8 cellular contexts compared by ENCODE assay signal in the genomic region with DNA sequence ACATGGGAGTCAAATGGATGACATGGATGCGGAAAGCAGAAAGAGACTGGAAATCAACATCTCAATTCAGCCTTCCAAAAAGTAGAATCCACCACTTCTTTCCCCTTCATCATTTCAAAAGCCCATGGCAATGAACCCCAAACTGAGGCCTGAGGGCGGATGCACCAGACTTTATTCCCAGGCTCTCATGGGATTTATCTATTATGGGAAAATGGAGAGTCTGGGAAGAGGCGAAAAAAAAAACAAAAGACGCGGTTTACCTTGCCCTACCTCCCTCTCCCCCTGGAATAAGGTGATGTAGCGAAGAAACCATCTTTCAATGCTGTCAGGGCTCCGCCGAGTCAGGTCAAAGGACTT. TPM values are rescaled to one million over a fixed set of nuclear protein-coding genes. Genes with fewer than 3 reads are reported as not detected.
DNase-seq lines count a peak whose midpoint lies in the region; ATAC-seq, FAIRE-seq and TF ChIP-seq lines count a peak whose summit lies in the region.

No MANE protein-coding gene starts in this region.

- peaks cover 0 to 3% (median under 1%) of the 10 kb centered on the region in 7 donors for H3K9me3 Mint-ChIP-seq in CD4-positive, CD25-positive, alpha-beta regulatory T cell
- peaks cover 4% of the 10 kb centered on the region for H3K9me3 Mint-ChIP-seq in neural progenitor cell

- no peak overlapping the region for H3K23ac ChIP-seq in H1 (ENCODE audit: insufficient read length)

- H3K4me3 ChIP-seq in CD4-positive, CD25-positive, alpha-beta regulatory T cell (ENCODE audit: low read depth, low read length) = peak overlapping the region; percentile 95
- peak overlapping the region; percentile 62 to 88 (median 76) for H3K4me3 ChIP-seq in H1 (ENCODE audit: extremely low read depth in 1 of 4, insufficient read depth in 2 of 4, low read depth in 3 of 4, low read length in 4 of 4)
- peak overlapping the region; percentile 52 for H3K4me3 ChIP-seq in neural progenitor cell

- no peak overlapping the region for H2BK5ac ChIP-seq in H1 (ENCODE audit: low read depth, low read length)

- peaks cover 32% of the 10 kb centered on the region for H3K4me1 ChIP-seq in CD4-positive, CD25-positive, alpha-beta regulatory T cell (ENCODE audit: control insufficient read depth, insufficient read depth, low read length, poor library complexity, severe bottlenecking)
- H3K4me1 ChIP-seq in H1 (replicated peaks in 1 of 4; ENCODE audit: control insufficient read depth in 3 of 4, insufficient read depth in 4 of 4, low read length in 3 of 4) = no peaks in the 10 kb centered on the region; a peak in 1 of 7 replicates
- peaks cover 7% of the 10 kb centered on the region for H3K4me1 ChIP-seq in neural progenitor cell

- H3K56ac ChIP-seq in H1 (replicated peaks; ENCODE audit: insufficient read length, low read depth, low read length) = no peak overlapping the region

- no peak for TF ChIP-seq POLR2A in H1 (IDR thresholded peaks at IDR 0.05; ENCODE audit: control extremely low read depth in 1 of 2, low read depth in 2 of 2, low read length in 2 of 2)

- FAIRE-seq in H1 (lab: Jason Lieb, UNC) = no peak

- H3K4me1 Mint-ChIP-seq in CD4-positive, CD25-positive, alpha-beta regulatory T cell = peaks cover 28 to 65% (median 57%) of the 10 kb centered on the region in 4 donors
- H3K4me1 Mint-ChIP-seq in neural progenitor cell = peaks cover 19% of the 10 kb centered on the region

- H3K79me1 ChIP-seq in H1 (ENCODE audit: low read depth, low read length) = no peaks in the 10 kb centered on the region

- no peak overlapping the region for H3K18ac ChIP-seq in H1 (ENCODE audit: extremely low read depth, low read length)

- H2AK5ac ChIP-seq in H1 (ENCODE audit: low read depth, low read length) = no peak overlapping the region

- peaks cover 1% of the 10 kb centered on the region for H3K27me3 ChIP-seq in CD4-positive, CD25-positive, alpha-beta regulatory T cell (ENCODE audit: control insufficient read depth, insufficient read depth, low read length)
- H3K27me3 ChIP-seq in H1 (replicated peaks in 1 of 4; ENCODE audit: control insufficient read depth in 3 of 4, extremely low read depth in 1 of 4, insufficient read depth in 3 of 4, low read length in 3 of 4) = no peaks in the 10 kb centered on the region
- no peaks in the 10 kb centered on the region for H3K27me3 ChIP-seq in neural progenitor cell

- H3K27ac Mint-ChIP-seq in CD4-positive, CD25-positive, alpha-beta regulatory T cell = peak overlapping the region; percentile 96 to 97 (median 97)
- peak overlapping the region; percentile 43 for H3K27ac Mint-ChIP-seq in neural progenitor cell

- H2BK120ac ChIP-seq in H1 (replicated peaks; ENCODE audit: low read depth, low read length) = no peak overlapping the region

- H3K23me2 ChIP-seq in H1 (ENCODE audit: low read depth, low read length) = peaks cover 4% of the 10 kb centered on the region; the same call in 1 of the 2 replicates

- H4K91ac ChIP-seq in H1 (replicated peaks; ENCODE audit: insufficient read length, low read length) = no peak overlapping the region

- H3K36me3 ChIP-seq in CD4-positive, CD25-positive, alpha-beta regulatory T cell (ENCODE audit: control insufficient read depth, insufficient read depth, low read length) = no peaks in the 10 kb centered on the region
- H3K36me3 ChIP-seq in H1 (ENCODE audit: control insufficient read depth in 2 of 4, insufficient read depth in 4 of 4, low read length in 3 of 4) (no peaks in the 10 kb centered on the region), neural progenitor cell (no peaks in the 10 kb centered on the region)

- H3K27ac ChIP-seq in CD4-positive, CD25-positive, alpha-beta regulatory T cell (ENCODE audit: insufficient read depth, low read length, poor library complexity, severe bottlenecking) = peak overlapping the region; percentile 80
- H3K27ac ChIP-seq in H1 (ENCODE audit: low read depth, low read length) (no peak overlapping the region), neural progenitor cell (no peak overlapping the region)

- H3K79me2 ChIP-seq in H1 (ENCODE audit: control insufficient read depth in 1 of 2, insufficient read depth in 2 of 2, low read length in 2 of 2) (no peaks in the 10 kb centered on the region), neural progenitor cell (ENCODE audit: low read depth) (no peaks in the 10 kb centered on the region)

- CTCF ChIA-PET in H1 (lab: Charles Lee; ENCODE audit: partially characterized antibody) = interaction anchor here (0.7 to 1.7 kb wide), 10 partner anchors 10 to 458 kb away, joined by 3 to 8 read pairs (median 4); a partner anchor contains a TSS

- peak overlapping the region; percentile 78 to 99 (median 94) for H3K4me3 Mint-ChIP-seq in CD4-positive, CD25-positive, alpha-beta regulatory T cell
- peak overlapping the region; percentile 95 for H3K4me3 Mint-ChIP-seq in neural progenitor cell

- peak overlapping the region in 1 of 4 experiments; percentile 49; a peak in 2 of 7 replicates for H3K9ac ChIP-seq in H1 (replicated peaks in 1 of 4; ENCODE audit: extremely low read depth in 1 of 4, low read depth in 3 of 4, low read length in 3 of 4)
- H3K9ac ChIP-seq in neural progenitor cell = no peak overlapping the region

- TF ChIP-seq RAD21 in H1 (IDR thresholded peaks at IDR 0.05 in 1 of 2, conservative IDR thresholded peaks at IDR 0.05 in 1 of 2; ENCODE audit: low read depth in 2 of 2, low read length in 2 of 2) = no peak

- H2BK12ac ChIP-seq in H1 (ENCODE audit: low read depth, low read length) = no peak overlapping the region

- H3F3A ChIP-seq in neural progenitor cell (ENCODE audit: low read depth) = peaks cover 4% of the 10 kb centered on the region

- DNase-seq in CD4-positive, CD25-positive, alpha-beta regulatory T cell = no peak
- DNase-seq in NCI-H2171 (lab: John Stamatoyannopoulos, UW) (peak; percentile 36), H1 (ENCODE audit: low read depth in 1 of 2, low spot score in 2 of 2) (no peak), neural progenitor cell (ENCODE audit: low spot score) (no peak), putamen (ENCODE audit: low spot score) (no peak), NCI-H82 treated with DMSO at 0.1 percent for 48 hours (lab: John Stamatoyannopoulos, UW; ENCODE audit: unreplicated experiment) (no peak)

- H4K20me1 ChIP-seq in H1 (replicated peaks in 1 of 2; ENCODE audit: control insufficient read depth in 1 of 2, insufficient read depth in 2 of 2, low read length in 2 of 2) = no peaks in the 10 kb centered on the region
- H4K20me1 ChIP-seq in neural progenitor cell (ENCODE audit: low read depth) = no peaks in the 10 kb centered on the region

- no peak for ATAC-seq in CD4-positive, CD25-positive, alpha-beta regulatory T cell (ENCODE audit: low read depth in 2 of 2)
- ATAC-seq in GM19324 (IDR thresholded peaks at IDR 0.05; ENCODE audit: low FRiP score, unreplicated experiment) (no peak), HG02623 (IDR thresholded peaks at IDR 0.05; ENCODE audit: unreplicated experiment) (no peak)

- POLR2A ChIA-PET in H1 (lab: Charles Lee; ENCODE audit: partially characterized antibody) = no interaction called here

- H3K9me3 ChIP-seq in CD4-positive, CD25-positive, alpha-beta regulatory T cell (ENCODE audit: control insufficient read depth in 2 of 2, low read length in 2 of 2) = peaks cover 4% of the 10 kb centered on the region in 2 experiments
- no peaks in the 10 kb centered on the region; a peak in 1 of 4 replicates for H3K9me3 ChIP-seq in H1 (ENCODE audit: insufficient read depth in 2 of 2, low read depth in 1 of 2, low read length in 1 of 2)
- no peaks in the 10 kb centered on the region for H3K9me3 ChIP-seq in neural progenitor cell (ENCODE audit: low read depth)

- H3K4me2 ChIP-seq in H1 (ENCODE audit: insufficient read depth in 1 of 2, low read depth in 2 of 2, low read length in 2 of 2) = peak overlapping the region; percentile 80 to 98
- H3K4me2 ChIP-seq in neural progenitor cell = peak overlapping the region; percentile 79

- no peak overlapping the region for H4K8ac ChIP-seq in H1 (ENCODE audit: extremely low read depth, insufficient read depth, low read length)

- TF ChIP-seq CTCF in H1 (IDR thresholded peaks at IDR 0.05; ENCODE audit: control extremely low read depth in 1 of 3, insufficient read depth in 1 of 3, low read depth in 1 of 3, low read length in 3 of 3) = no peak
- TF ChIP-seq CTCF in neural progenitor cell (IDR thresholded peaks at IDR 0.05) = no peak

- peak overlapping the region; percentile 98 for H2AFZ ChIP-seq in H1 (ENCODE audit: low read length)
- peak overlapping the region; percentile 87 for H2AFZ ChIP-seq in neural progenitor cell (replicated peaks)

- no peaks in the 10 kb centered on the region for H3K36me3 Mint-ChIP-seq in CD4-positive, CD25-positive, alpha-beta regulatory T cell
- H3K36me3 Mint-ChIP-seq in neural progenitor cell = no peaks in the 10 kb centered on the region

- H2BK20ac ChIP-seq in H1 (ENCODE audit: low read length) = no peak overlapping the region

- no peak overlapping the region for H3K4ac ChIP-seq in H1 (replicated peaks; ENCODE audit: insufficient read length, low read depth, low read length)

- peaks cover under 1% of the 10 kb centered on the region for H3K27me3 Mint-ChIP-seq in CD4-positive, CD25-positive, alpha-beta regulatory T cell
- H3K27me3 Mint-ChIP-seq in neural progenitor cell (ENCODE audit: insufficient read depth, low read depth) = peaks cover 3% of the 10 kb centered on the region

- H3K14ac ChIP-seq in H1 (ENCODE audit: insufficient read length) = no peak overlapping the region

- H2BK15ac ChIP-seq in H1 (ENCODE audit: low read length) = no peak overlapping the region

- no peak for TF ChIP-seq EP300 in H1 (IDR thresholded peaks at IDR 0.05; ENCODE audit: borderline replicate concordance in 1 of 2, low read depth in 2 of 2, low read length in 2 of 2)

- WGBS in H1 (ENCODE audit: extremely low coverage in 1 of 2, insufficient coverage in 1 of 2, insufficient read length in 1 of 2, insufficient replicate concordance in 2 of 2, low coverage in 1 of 2, low lambda C conversion rate in 2 of 2, missing lambda C conversion rate in 1 of 2), 2 experiments = 25% methylated on average over 8 of the region's 8 CpGs; no CpG with 5 or more reads in 1 of the 2 experiments

- H4K5ac ChIP-seq in H1 (ENCODE audit: insufficient read length, low read depth, low read length) = no peak overlapping the region

TF ChIP-seq in H1, 55 proteins besides CTCF, POLR2A, EP300 and RAD21 (continues in another document):
- no peak for TF ChIP-seq KDM1A (IDR thresholded peaks at IDR 0.05; ENCODE audit: borderline replicate concordance, low read length)

RNA-seq across cellular contexts. Expression of a gene that starts 0.6 kb away (rescaled TPM):
- 17.8 TPM for total RNA-seq in CD4-positive, CD25-positive, alpha-beta regulatory T cell
- polyA plus RNA-seq in CD4-positive, CD25-positive, alpha-beta regulatory T cell = 10 to 100 TPM; 12.8 to 21.9 (median 19.8) TPM
- 3.2 TPM in 2 replicates for total RNA-seq in H1 (2021; fragmentation: NEBNext Ultra II Directional; extraction: Animal tissue kit (Norgen Biotek cat#: 25700))
- 0.71 and 1.3 TPM in 2 replicates for polyA plus RNA-seq in H1 (2011; rRNA removed)
- 1.3 TPM for polyA plus RNA-seq in H1 (2011; cell fraction: cytosol; rRNA removed)
- 0.51 TPM for polyA plus RNA-seq in H1 (2011; cell fraction: nucleus; rRNA removed)
- polyA plus RNA-seq in H1 (2012, experiment 1 of 2) = 1.6 to 2.2 TPM (median 1.8 TPM) in 4 replicates
- 0.22 TPM for polyA plus RNA-seq in H1 (2012, experiment 2 of 2)
- 2.5 TPM for polyA plus RNA-seq in H1 (2013, experiment 1 of 2)
- polyA plus RNA-seq in H1 (2013, experiment 2 of 2) = 2.3 TPM
- 1.9 and 2.6 TPM in 2 replicates for polyA minus RNA-seq in H1 (2011; rRNA and poly(A)+ RNA removed)
- 1.2 TPM for polyA minus RNA-seq in H1 (2011; cell fraction: cytosol; rRNA and poly(A)+ RNA removed)
- 2.4 TPM for polyA minus RNA-seq in H1 (2011; cell fraction: nucleus; rRNA and poly(A)+ RNA removed)
- 5.0 and 7.7 TPM in 2 replicates for total RNA-seq in neural progenitor cell (ENCODE audit: low replicate concordance)
